8 cellular contexts compared by ENCODE assay signal in genomic region chr1:2413495-2414296, GRCh38. TPM values are rescaled to one million over a fixed set of nuclear protein-coding genes. Genes with fewer than 3 reads are reported as not detected.
DNase-seq lines count a peak whose midpoint lies in the region; ATAC-seq and TF ChIP-seq lines count a peak whose summit lies in the region.

No MANE protein-coding gene starts in this region.

- H3K27me3 ChIP-seq in BJ (ENCODE audit: control insufficient read depth, insufficient read depth, low read length) (no peaks in the 10 kb centered on the region), HL-60 (ENCODE audit: insufficient read depth, poor library complexity, severe bottlenecking) (peaks cover 32% of the 10 kb centered on the region), iPS DF 6.9 (ENCODE audit: control insufficient read depth, insufficient read depth, low read length) (no peaks in the 10 kb centered on the region)

- H3K4me3 Mint-ChIP-seq in activated T-cell treated with anti-CD3 and anti-CD28 coated beads, Interleukin-2, amount 50 U/mL, for 24 hours, result peak overlapping the region; percentile 84
- H3K4me3 Mint-ChIP-seq in stimulated activated memory B cell treated with anti-CD40 and anti-IgM and Interleukin-4, amounts not matched to agents 10 μg/mL and 1 μg/mL and 100 μg/mL, for 72 hours, result peak overlapping the region; percentile 72

- peaks cover 46% of the 10 kb centered on the region for H3K4me1 Mint-ChIP-seq in activated T-cell treated with anti-CD3 and anti-CD28 coated beads, Interleukin-2, amount 50 U/mL, for 24 hours (ENCODE audit: low read depth)
- peaks cover 62% of the 10 kb centered on the region for H3K4me1 Mint-ChIP-seq in stimulated activated memory B cell treated with anti-CD40 and anti-IgM and Interleukin-4, amounts not matched to agents 10 μg/mL and 1 μg/mL and 100 μg/mL, for 72 hours

- H3K4me3 ChIP-seq in BJ (ENCODE audit: low read depth, low read length), result peak overlapping the region; percentile 83
- peak overlapping the region; percentile 77 for H3K4me3 ChIP-seq in HL-60 (replicated peaks; ENCODE audit: insufficient read depth, low read length)
- peak overlapping the region; percentile 78; the same call in 1 of the 2 replicates for H3K4me3 ChIP-seq in iPS DF 6.9 (ENCODE audit: low read length)

- H3K27ac Mint-ChIP-seq in activated T-cell treated with anti-CD3 and anti-CD28 coated beads, Interleukin-2, amount 50 U/mL, for 24 hours, result peak overlapping the region; percentile 89
- peak overlapping the region; percentile 89 for H3K27ac Mint-ChIP-seq in stimulated activated memory B cell treated with anti-CD40 and anti-IgM and Interleukin-4, amounts not matched to agents 10 μg/mL and 1 μg/mL and 100 μg/mL, for 72 hours

- CTCF ChIA-PET in BJ (lab: Yijun Ruan, JAX), result interaction anchor here (1.0 to 6.9 kb wide), 8 partner anchors 126 to 1011 kb away, joined by 3 to 71 read pairs (median 6); partner anchors contain the start of gene TNFRSF14

- peaks cover 10% of the 10 kb centered on the region for H3K36me3 ChIP-seq in BJ (ENCODE audit: control insufficient read depth, insufficient read depth, low read length)
- H3K36me3 ChIP-seq in iPS DF 6.9 (ENCODE audit: control insufficient read depth, insufficient read depth, low read length), result 0 out of 2 replicates have a peak, but pooled peaks cover 8% of the 10 kb centered on the region

- peaks cover 5% of the 10 kb centered on the region for H3K4me1 ChIP-seq in iPS DF 6.9 (ENCODE audit: control insufficient read depth, insufficient read depth, low read length)

- H3K27ac ChIP-seq in HL-60 (replicated peaks), result peak overlapping the region; percentile 88
- H3K27ac ChIP-seq in iPS DF 6.9 (ENCODE audit: low read length), result no peak overlapping the region

- TF ChIP-seq CTCF in BJ (IDR thresholded peaks at IDR 0.05; ENCODE audit: insufficient read depth, low read depth, low read length), result no peak
- no peak for TF ChIP-seq CTCF in HL-60 (IDR thresholded peaks at IDR 0.05; ENCODE audit: insufficient read depth, low read length)

- WGBS in iPS DF 6.9 (ENCODE audit: insufficient coverage, insufficient read length), result no CpG with 5 or more reads among the region's 28 CpGs

- POLR2A ChIA-PET in BJ (lab: Charles Lee), result no interaction called here

- H3K36me3 Mint-ChIP-seq in activated T-cell treated with anti-CD3 and anti-CD28 coated beads, Interleukin-2, amount 50 U/mL, for 24 hours (ENCODE audit: low read depth), result peaks cover 30% of the 10 kb centered on the region
- peaks cover 10% of the 10 kb centered on the region for H3K36me3 Mint-ChIP-seq in stimulated activated memory B cell treated with anti-CD40 and anti-IgM and Interleukin-4, amounts not matched to agents 10 μg/mL and 1 μg/mL and 100 μg/mL, for 72 hours

- H3K9me3 ChIP-seq in iPS DF 6.9 (ENCODE audit: control insufficient read depth, insufficient read depth, low read length), result no peaks in the 10 kb centered on the region

- no peaks in the 10 kb centered on the region for H3K27me3 Mint-ChIP-seq in activated T-cell treated with anti-CD3 and anti-CD28 coated beads, Interleukin-2, amount 50 U/mL, for 24 hours
- no peaks in the 10 kb centered on the region for H3K27me3 Mint-ChIP-seq in stimulated activated memory B cell treated with anti-CD40 and anti-IgM and Interleukin-4, amounts not matched to agents 10 μg/mL and 1 μg/mL and 100 μg/mL, for 72 hours

- no peak for DNase-seq in BJ (ENCODE audit: low read depth)
- peak; percentile 22 to 48 for DNase-seq in HL-60 (ENCODE audit: low read depth in 1 of 2, low spot score in 1 of 2)
- DNase-seq in activated T-cell treated with anti-CD3 and anti-CD28 coated beads, Interleukin-2, amount 50 U/mL, for 24 hours, result peak; percentile 68
- DNase-seq in iPS DF 6.9 (ENCODE audit: low read depth, low spot score), result no peak
- DNase-seq in NK-92 treated with Interleukin-12 subunit alpha and Interleukin-12 subunit beta, amount 100 ng/mL, for 24 hours (lab: John Stamatoyannopoulos, UW), result no peak
- no peak for DNase-seq in NOMO-1 treated with DMSO at 0.1 percent for 48 hours (lab: John Stamatoyannopoulos, UW; ENCODE audit: unreplicated experiment)

- no peaks in the 10 kb centered on the region for H3K9me3 Mint-ChIP-seq in activated T-cell treated with anti-CD3 and anti-CD28 coated beads, Interleukin-2, amount 50 U/mL, for 24 hours
- no peaks in the 10 kb centered on the region for H3K9me3 Mint-ChIP-seq in stimulated activated memory B cell treated with anti-CD40 and anti-IgM and Interleukin-4, amounts not matched to agents 10 μg/mL and 1 μg/mL and 100 μg/mL, for 72 hours

- no peak for ATAC-seq in stimulated activated memory B cell treated with anti-CD40 and anti-IgM and Interleukin-4, amounts not matched to agents 10 μg/mL and 1 μg/mL and 100 μg/mL, for 72 hours
- ATAC-seq in GM21447 (IDR thresholded peaks at IDR 0.05; ENCODE audit: unreplicated experiment), result no peak

RNA-seq across cellular contexts. Expression of gene PEX10, which starts 1.3 kb away (rescaled TPM):
- polyA plus RNA-seq in BJ (2011; rRNA removed), result 17.4 and 23.6 TPM in 2 replicates
- polyA minus RNA-seq in BJ (2011; rRNA and poly(A)+ RNA removed), result 6.4 and 10.0 TPM in 2 replicates

RNA-seq across cellular contexts. Expression of gene RER1, which starts 22.1 kb away (rescaled TPM):
- polyA plus RNA-seq in BJ (2011; rRNA removed), result 255 and 354 TPM in 2 replicates
- 140 and 222 TPM in 2 replicates for polyA minus RNA-seq in BJ (2011; rRNA and poly(A)+ RNA removed)

RNA-seq across cellular contexts. Expression of gene MORN1, which starts 22.3 kb away (rescaled TPM):
- polyA plus RNA-seq in BJ (2011; rRNA removed), result 3.7 and 4.3 TPM in 2 replicates
- 5.5 and 10.5 TPM in 2 replicates for polyA minus RNA-seq in BJ (2011; rRNA and poly(A)+ RNA removed)

Comparison
In these comparisons a context has a peak if more than half of its experiments do, and no peak if none do; other contexts are left out.
1. DNase-seq: peak in HL-60 (2 of 2) and activated T-cell treated with anti-CD3 and anti-CD28 coated beads, Interleukin-2, amount 50 U/mL, for 24 hours (single experiment); none in BJ (single experiment), iPS DF 6.9 (single experiment), NK-92 treated with Interleukin-12 subunit alpha and Interleukin-12 subunit beta, amount 100 ng/mL, for 24 hours (single experiment) and NOMO-1 treated with DMSO at 0.1 percent for 48 hours (single experiment).
2. Peak in every context shown above with its lines, with median percentiles within 50 percentile points of each other: H3K4me3 ChIP-seq.